8 cellular contexts compared by ENCODE assay signal in genomic region chr2:96142217-96143113, GRCh38. TPM values are rescaled to one million over a fixed set of nuclear protein-coding genes. Genes with fewer than 3 reads are reported as not detected.
DNase-seq lines count a peak whose midpoint lies in the region; ATAC-seq and TF ChIP-seq lines count a peak whose summit lies in the region.

No MANE protein-coding gene starts in this region.

- H3K27me3 Mint-ChIP-seq in T-cell (no peaks in the 10 kb centered on the region), Caco-2 (ENCODE audit: insufficient read depth, unreplicated experiment) (no peaks in the 10 kb centered on the region)
- H3K27me3 Mint-ChIP-seq in activated naive CD4-positive, alpha-beta T cell treated with anti-CD3 and anti-CD28 coated beads for 36 hours (ENCODE audit: low read depth) = no peaks in the 10 kb centered on the region

- no peaks in the 10 kb centered on the region for H3K9me3 Mint-ChIP-seq in T-cell
- H3K9me3 Mint-ChIP-seq in activated naive CD4-positive, alpha-beta T cell treated with anti-CD3 and anti-CD28 coated beads for 36 hours = no peaks in the 10 kb centered on the region
- H3K9me3 Mint-ChIP-seq in Caco-2 (ENCODE audit: unreplicated experiment) = no peaks in the 10 kb centered on the region

- peaks cover 2% of the 10 kb centered on the region; the same call in 1 of the 2 replicates for H3K36me3 ChIP-seq in Caco-2 (ENCODE audit: control insufficient read depth, insufficient read depth, low read length)

- POLR2A ChIA-PET in T-cell (lab: Charles Lee) = interaction anchor here (0.5 to 0.8 kb wide), 3 partner anchors 22 to 394 kb away, joined by 3 to 4 read pairs (median 3); partner anchors contain the start of gene ARID5A (in 1 of the 2)
- POLR2A ChIA-PET in Caco-2 (lab: Charles Lee) = interaction anchor here (1.1 kb wide), 1 partner anchor 66 kb away, joined by 3 read pairs; the partner anchor contains the start of gene STARD7

- peaks cover 18% of the 10 kb centered on the region for H3K4me1 ChIP-seq in Caco-2

- peak in 29 of 34 experiments; percentile 37 to 79 (median 57) for DNase-seq in T-cell
- DNase-seq in activated naive CD4-positive, alpha-beta T cell treated with anti-CD3 and anti-CD28 coated beads for 36 hours = peak; percentile 85
- peak; percentile 64 to 68 for DNase-seq in stimulated activated CD4-positive, alpha-beta T cell treated with anti-CD3 and anti-CD28 coated beads, Interleukin-1b, Interleukin-23, amount 100 ng/mL, for 1 hour (ENCODE audit: low read depth in 2 of 2)
- no peak for DNase-seq in nucleus accumbens (lab: John Stamatoyannopoulos, UW)
- no peak for DNase-seq in DMS53 (lab: John Stamatoyannopoulos, UW)
- DNase-seq in Caco-2 = no peak
- no peak for DNase-seq in iPS-NIHi11 (ENCODE audit: low spot score)

- intact Hi-C loops in activated naive CD4-positive, alpha-beta T cell treated with anti-CD3 and anti-CD28 coated beads for 36 hours (cut with micrococcal nuclease) = loop anchor here (1.0 kb wide), 1 partner anchor 125 kb away; no protein-coding TSS in a partner anchor
- intact Hi-C loops in Caco-2 (cut with micrococcal nuclease; ENCODE audit: unreplicated experiment) = no loop called here

- H3K9me3 ChIP-seq in Caco-2 = no peaks in the 10 kb centered on the region

- H3K36me3 Mint-ChIP-seq in T-cell (peaks cover 13% of the 10 kb centered on the region), Caco-2 (ENCODE audit: insufficient read depth, unreplicated experiment) (peaks cover 26% of the 10 kb centered on the region)
- peaks cover 34% of the 10 kb centered on the region for H3K36me3 Mint-ChIP-seq in activated naive CD4-positive, alpha-beta T cell treated with anti-CD3 and anti-CD28 coated beads for 36 hours (ENCODE audit: low read depth)

- TF ChIP-seq CTCF in Caco-2 (IDR thresholded peaks at IDR 0.05; ENCODE audit: insufficient read depth in 1 of 2, low read depth in 1 of 2, low read length in 1 of 2, severe bottlenecking in 1 of 2, unreplicated experiment in 1 of 2) = no peak

- CTCF ChIA-PET in T-cell (lab: Charles Lee) = interaction anchor here (0.7 to 4.1 kb wide), 8 partner anchors 16 to 33 kb away, joined by 3 to 33 read pairs (median 4); no protein-coding TSS in a partner anchor
- CTCF ChIA-PET in activated naive CD4-positive, alpha-beta T cell treated with anti-CD3 and anti-CD28 coated beads for 36 hours (lab: Charles Lee) = interaction anchor here (0.7 to 18.5 kb wide), 13 partner anchors 12 to 160 kb away, joined by 3 to 482 read pairs (median 5); partner anchors contain the start of gene ADRA2B
- CTCF ChIA-PET in Caco-2 (lab: Charles Lee) = interaction anchor here (1.3 kb wide), 1 partner anchor 32 kb away, joined by 3 read pairs; no protein-coding TSS in a partner anchor

- TF ChIP-seq POLR2A in GM10847 (IDR thresholded peaks at IDR 0.05; ENCODE audit: extremely low read depth, insufficient read length) = peak; percentile 47

- BruUV-seq in Caco-2 (replicated peaks; lab: Mats Ljungman, UMichigan) = no TSS peak

- H3K4me3 Mint-ChIP-seq in T-cell = peak overlapping the region; percentile 90 to 97 (median 92)
- peak overlapping the region; percentile 96 for H3K4me3 Mint-ChIP-seq in activated naive CD4-positive, alpha-beta T cell treated with anti-CD3 and anti-CD28 coated beads for 36 hours
- H3K4me3 Mint-ChIP-seq in Caco-2 (ENCODE audit: unreplicated experiment) = no peak overlapping the region

- H3K4me1 Mint-ChIP-seq in T-cell (peaks cover 61 to 63% (median 61%) of the 10 kb centered on the region in 3 donors), Caco-2 (ENCODE audit: low read depth, unreplicated experiment) (peaks cover 6% of the 10 kb centered on the region)
- peaks cover 38% of the 10 kb centered on the region for H3K4me1 Mint-ChIP-seq in activated naive CD4-positive, alpha-beta T cell treated with anti-CD3 and anti-CD28 coated beads for 36 hours (ENCODE audit: low read depth)

- ATAC-seq in T-cell (replicated peaks in 1 of 4) = no peak

- no peaks in the 10 kb centered on the region for H3K27me3 ChIP-seq in Caco-2 (replicated peaks; ENCODE audit: control insufficient read depth, insufficient read depth, low read length)

- H3K4me3 ChIP-seq in Caco-2 (ENCODE audit: low read depth, low read length) = no peak overlapping the region

- H3K27ac Mint-ChIP-seq in T-cell = peak overlapping the region; percentile 91 to 94
- H3K27ac Mint-ChIP-seq in activated naive CD4-positive, alpha-beta T cell treated with anti-CD3 and anti-CD28 coated beads for 36 hours = peak overlapping the region; percentile 96
- H3K27ac Mint-ChIP-seq in Caco-2 (ENCODE audit: unreplicated experiment) = no peak overlapping the region

RNA-seq across cellular contexts. Expression of gene DUSP2, which starts 2.8 kb away (rescaled TPM):
- total RNA-seq in T-cell = 100 to 1,000 TPM in 2 of 5 donors, 10 to 100 TPM in 3; 37.2 to 437 (median 54.0) TPM
- total RNA-seq in activated naive CD4-positive, alpha-beta T cell treated with anti-CD3 and anti-CD28 coated beads for 36 hours = 100 to 1,000 TPM; 429 to 463 TPM
- total RNA-seq in Caco-2 (2022) = 13.4 and 13.6 TPM in 2 replicates

RNA-seq across cellular contexts. Expression of gene ASTL, which starts 4.2 kb away (rescaled TPM):
- 10 to 100 TPM in 1 of 5 donors, 1 to 10 TPM in 4; 1.2 to 10.4 (median 1.4) TPM for total RNA-seq in T-cell
- total RNA-seq in activated naive CD4-positive, alpha-beta T cell treated with anti-CD3 and anti-CD28 coated beads for 36 hours = 1 to 10 TPM; 2.5 to 2.6 TPM
- 0.23 TPM in 1 of 2 replicates, not detected in the other for total RNA-seq in Caco-2 (2022)

RNA-seq across cellular contexts. Expression of gene ADRA2B, which starts 26.1 kb away (rescaled TPM):
- under 1 TPM; 0.13 to 0.77 (median 0.18) TPM for total RNA-seq in T-cell
- total RNA-seq in activated naive CD4-positive, alpha-beta T cell treated with anti-CD3 and anti-CD28 coated beads for 36 hours = under 1 TPM; 0.52 TPM
- 0.12 and 0.20 TPM in 2 replicates for total RNA-seq in Caco-2 (2022)

Comparison
In these comparisons a context has a peak if more than half of its experiments do, and no peak if none do; other contexts are left out.
1. DNase-seq: peak in T-cell (29 of 34), activated naive CD4-positive, alpha-beta T cell treated with anti-CD3 and anti-CD28 coated beads for 36 hours (single experiment) and stimulated activated CD4-positive, alpha-beta T cell treated with anti-CD3 and anti-CD28 coated beads, Interleukin-1b, Interleukin-23, amount 100 ng/mL, for 1 hour (2 of 2); none in nucleus accumbens (0 of 56), DMS53 (single experiment), Caco-2 (0 of 2) and iPS-NIHi11 (single experiment).